1 cellular context compared by ENCODE assay signal in genomic region chr2:196971574-196972279, GRCh38.
TF ChIP-seq lines count a peak whose summit lies in the region.

No MANE protein-coding gene starts in this region.

TF ChIP-seq in GM23338, 12 proteins besides CTCF, POLR2A, EP300 and RAD21 (continued from another document):
- no peak for TF ChIP-seq STAT1 (IDR thresholded peaks at IDR 0.05; ENCODE audit: unreplicated experiment)
